26 cellular contexts compared by ENCODE assay signal in genomic region chr6:53458097-53458866, GRCh38.
DNase-seq lines count a peak whose midpoint lies in the region; ATAC-seq and TF ChIP-seq lines count a peak whose summit lies in the region.
"Had no signal": no experiment of that assay in that cellular context is flagged by ENCODE, and none has a peak within 500 bp of the region (broad histone marks: within the 10 kb centered on the region; RNA-seq: fewer than 3 reads in every experiment).

No MANE protein-coding gene starts in this region.

- H3K27ac Mint-ChIP-seq in stimulated activated memory B cell treated with anti-CD40 and anti-IgM and Interleukin-4, amounts not matched to agents 10 μg/mL and 1 μg/mL and 100 μg/mL, for 72 hours: peak overlapping the region; percentile 78
- H3K27ac Mint-ChIP-seq in chondrocyte (ENCODE audit: unreplicated experiment): no peak overlapping the region
- H3K27ac Mint-ChIP-seq: activated naive CD8-positive, alpha-beta T cell treated with anti-CD3 and anti-CD28 coated beads, Interleukin-2, amount 10 ng/mL, durations not matched to agents 7 days and 5 days; activated T-cell treated with anti-CD3 and anti-CD28 coated beads, Interleukin-2, amount 50 U/mL, for 24 hours; natural killer cell treated with Interleukin-12 subunit alpha and Interleukin-12 subunit beta and Interleukin-15 and Interleukin-18, amount 100 ng/mL, for 72 hours; stimulated activated effector memory CD8-positive, alpha-beta T cell treated with anti-CD3 and anti-CD28 coated beads, Interleukin-12 subunit alpha, Interleukin-12 subunit beta, amount 100 ng/mL, for 72 hours; WTC11 had no signal

- H2AFZ ChIP-seq in SU-DHL-6 (ENCODE audit: low read depth, low read length, severe bottlenecking): peak overlapping the region; percentile 0

- H3K9me3 Mint-ChIP-seq in stimulated activated memory B cell treated with anti-CD40 and anti-IgM and Interleukin-4, amounts not matched to agents 10 μg/mL and 1 μg/mL and 100 μg/mL, for 72 hours: peaks cover 6% of the 10 kb centered on the region
- H3K9me3 Mint-ChIP-seq in chondrocyte (ENCODE audit: low read depth): peaks cover 6% of the 10 kb centered on the region
- H3K9me3 Mint-ChIP-seq: activated naive CD8-positive, alpha-beta T cell treated with anti-CD3 and anti-CD28 coated beads, Interleukin-2, amount 10 ng/mL, durations not matched to agents 7 days and 5 days; natural killer cell treated with Interleukin-12 subunit alpha and Interleukin-12 subunit beta and Interleukin-15 and Interleukin-18, amount 100 ng/mL, for 72 hours had no signal

- no peaks in the 10 kb centered on the region for H4K20me1 ChIP-seq in SU-DHL-6 (ENCODE audit: low read depth, low read length)

- H3K4me1 Mint-ChIP-seq in stimulated activated memory B cell treated with anti-CD40 and anti-IgM and Interleukin-4, amounts not matched to agents 10 μg/mL and 1 μg/mL and 100 μg/mL, for 72 hours: peaks cover 61% of the 10 kb centered on the region
- no peaks in the 10 kb centered on the region for H3K4me1 Mint-ChIP-seq in chondrocyte (ENCODE audit: low read depth)
- H3K4me1 Mint-ChIP-seq: activated naive CD8-positive, alpha-beta T cell treated with anti-CD3 and anti-CD28 coated beads, Interleukin-2, amount 10 ng/mL, durations not matched to agents 7 days and 5 days; stimulated activated effector memory CD8-positive, alpha-beta T cell treated with anti-CD3 and anti-CD28 coated beads, Interleukin-12 subunit alpha, Interleukin-12 subunit beta, amount 100 ng/mL, for 72 hours had no signal

- H3K4me3 Mint-ChIP-seq in stimulated activated memory B cell treated with anti-CD40 and anti-IgM and Interleukin-4, amounts not matched to agents 10 μg/mL and 1 μg/mL and 100 μg/mL, for 72 hours: no peak overlapping the region
- H3K4me3 Mint-ChIP-seq in chondrocyte (ENCODE audit: unreplicated experiment): no peak overlapping the region
- H3K4me3 Mint-ChIP-seq: activated naive CD8-positive, alpha-beta T cell treated with anti-CD3 and anti-CD28 coated beads, Interleukin-2, amount 10 ng/mL, durations not matched to agents 7 days and 5 days; activated T-cell treated with anti-CD3 and anti-CD28 coated beads, Interleukin-2, amount 50 U/mL, for 24 hours; natural killer cell treated with Interleukin-12 subunit alpha and Interleukin-12 subunit beta and Interleukin-15 and Interleukin-18, amount 100 ng/mL, for 72 hours; stimulated activated effector memory CD8-positive, alpha-beta T cell treated with anti-CD3 and anti-CD28 coated beads, Interleukin-12 subunit alpha, Interleukin-12 subunit beta, amount 100 ng/mL, for 72 hours; WTC11 had no signal

- no peak overlapping the region for H3K4me2 ChIP-seq in SU-DHL-6 (ENCODE audit: low read depth, low read length, poor library complexity, severe bottlenecking)

- no peaks in the 10 kb centered on the region for H3K36me3 ChIP-seq in SU-DHL-6 (ENCODE audit: low read length)
- H3K36me3 ChIP-seq: ascending aorta, gastroesophageal sphincter, lower lobe of right lung, SJSA1, upper lobe of right lung had no signal

- no peak overlapping the region for H3K4me3 ChIP-seq in SU-DHL-6 (ENCODE audit: insufficient read depth, low read length, poor library complexity, severe bottlenecking)
- H3K4me3 ChIP-seq: ascending aorta, gastroesophageal sphincter, lower lobe of right lung, SJSA1, upper lobe of right lung had no signal

- ATAC-seq in HG02885 (IDR thresholded peaks at IDR 0.05; ENCODE audit: poor library complexity, unreplicated experiment): peak; percentile 49
- peak; percentile 71 for ATAC-seq in stimulated activated memory B cell treated with anti-CD40 and anti-IgM and Interleukin-4, amounts not matched to agents 10 μg/mL and 1 μg/mL and 100 μg/mL, for 72 hours
- ATAC-seq: gastroesophageal sphincter; lower lobe of right lung; natural killer cell treated with Interleukin-12 subunit alpha and Interleukin-12 subunit beta and Interleukin-15 and Interleukin-18, amount 100 ng/mL, for 72 hours; stimulated activated effector memory CD8-positive, alpha-beta T cell treated with anti-CD3 and anti-CD28 coated beads, Interleukin-12 subunit alpha, Interleukin-12 subunit beta, amount 100 ng/mL, for 72 hours; upper lobe of right lung; WTC11 had no signal

- H3K9me3 ChIP-seq in SU-DHL-6 (ENCODE audit: insufficient read depth, low read length): no peaks in the 10 kb centered on the region
- H3K9me3 ChIP-seq: ascending aorta, lower lobe of right lung, SJSA1, upper lobe of right lung had no signal

- DNase-seq in NOMO-1 treated with DMSO at 0.1 percent for 48 hours (lab: John Stamatoyannopoulos, UW; ENCODE audit: unreplicated experiment) (peak; percentile 76), NOMO-1 treated with dmso at 0.1 percent for 144 hours (lab: John Stamatoyannopoulos, UW; ENCODE audit: unreplicated experiment) (no peak), OCI-M2 (lab: John Stamatoyannopoulos, UW; ENCODE audit: unreplicated experiment) (no peak), chondrocyte (ENCODE audit: low spot score) (no peak), GM10266 (ENCODE audit: extremely low spot score) (no peak)
- DNase-seq: activated gamma-delta T cell; activated naive CD8-positive, alpha-beta T cell treated with anti-CD3 and anti-CD28 coated beads, Interleukin-2, amount 10 ng/mL, durations not matched to agents 7 days and 5 days; activated T-cell treated with anti-CD3 and anti-CD28 coated beads, Interleukin-2, amount 50 U/mL, for 24 hours; C1 segment of cervical spinal cord; effector CD4-positive, alpha-beta T cell; hippocampal formation; lower lobe of right lung; NCI-H1930; NCI-H524 treated with DMSO at 0.1 percent for 48 hours; T1000; upper lobe of right lung had no signal

- TF ChIP-seq CTCF in SU-DHL-6 (IDR thresholded peaks at IDR 0.05; ENCODE audit: insufficient read depth, low read length, poor library complexity, severe bottlenecking): no peak
- TF ChIP-seq CTCF in chondrocyte (IDR thresholded peaks at IDR 0.05): no peak
- no peak for TF ChIP-seq CTCF in GM10266 (IDR thresholded peaks at IDR 0.05; ENCODE audit: control insufficient read depth, insufficient read depth, low read depth, missing control alignments)

- H3K27me3 Mint-ChIP-seq in stimulated activated memory B cell treated with anti-CD40 and anti-IgM and Interleukin-4, amounts not matched to agents 10 μg/mL and 1 μg/mL and 100 μg/mL, for 72 hours: no peaks in the 10 kb centered on the region
- no peaks in the 10 kb centered on the region for H3K27me3 Mint-ChIP-seq in chondrocyte (ENCODE audit: low read depth)
- H3K27me3 Mint-ChIP-seq: activated T-cell treated with anti-CD3 and anti-CD28 coated beads, Interleukin-2, amount 50 U/mL, for 24 hours had no signal

- no peak overlapping the region for H3K9ac ChIP-seq in SU-DHL-6 (ENCODE audit: low read length)

- H3K27ac ChIP-seq in SU-DHL-6 (ENCODE audit: low read depth, low read length): no peak overlapping the region
- H3K27ac ChIP-seq: 22Rv1, ascending aorta, gastroesophageal sphincter, lower lobe of right lung, SJSA1, upper lobe of right lung had no signal

- H3F3A ChIP-seq in SU-DHL-6 (ENCODE audit: insufficient read depth): 0 out of 2 replicates have a peak, but pooled peaks cover 4% of the 10 kb centered on the region

- no peaks in the 10 kb centered on the region for H3K27me3 ChIP-seq in SU-DHL-6 (ENCODE audit: low read length)
- H3K27me3 ChIP-seq: ascending aorta, gastroesophageal sphincter, SJSA1, upper lobe of right lung had no signal

- H3K79me2 ChIP-seq in SU-DHL-6 (ENCODE audit: insufficient read depth, low read length): no peaks in the 10 kb centered on the region

- H3K36me3 Mint-ChIP-seq in stimulated activated memory B cell treated with anti-CD40 and anti-IgM and Interleukin-4, amounts not matched to agents 10 μg/mL and 1 μg/mL and 100 μg/mL, for 72 hours: no peaks in the 10 kb centered on the region
- H3K36me3 Mint-ChIP-seq in chondrocyte (ENCODE audit: low read depth): peaks cover 1% of the 10 kb centered on the region
- H3K36me3 Mint-ChIP-seq: activated naive CD8-positive, alpha-beta T cell treated with anti-CD3 and anti-CD28 coated beads, Interleukin-2, amount 10 ng/mL, durations not matched to agents 7 days and 5 days; natural killer cell treated with Interleukin-12 subunit alpha and Interleukin-12 subunit beta and Interleukin-15 and Interleukin-18, amount 100 ng/mL, for 72 hours; stimulated activated effector memory CD8-positive, alpha-beta T cell treated with anti-CD3 and anti-CD28 coated beads, Interleukin-12 subunit alpha, Interleukin-12 subunit beta, amount 100 ng/mL, for 72 hours had no signal

- no peaks in the 10 kb centered on the region for H3K9me2 ChIP-seq in SU-DHL-6 (replicated peaks; ENCODE audit: insufficient read depth, low read length)
